3 cellular contexts compared by ENCODE assay signal in genomic region chr10:5011392-5011791, GRCh38. TPM values are rescaled to one million over a fixed set of nuclear protein-coding genes. Genes with fewer than 3 reads are reported as not detected.
"Had no signal": no experiment of that assay in that cellular context is flagged by ENCODE, and none has a peak within 500 bp of the region (broad histone marks: within the 10 kb centered on the region; RNA-seq: fewer than 3 reads in every experiment).

No MANE protein-coding gene starts in this region.

RNA-seq across cellular contexts. Expression of gene AKR1C2, which starts 7.7 kb away (rescaled TPM):
- total RNA-seq: OCI-LY7, SK-MEL-5 had no signal
- polyA plus RNA-seq: SK-N-SH had no signal

RNA-seq across cellular contexts. Expression of gene AKR1C1, which starts 48.2 kb away (rescaled TPM):
- total RNA-seq: OCI-LY7 had no signal
